In genomic region chr5:96875805-96876291, GRCh38 we compare ENCODE assay signal across 1 cellular context.
TF ChIP-seq lines count a peak whose summit lies in the region.

No MANE protein-coding gene starts in this region.

TF ChIP-seq in GM12878, 131 proteins besides CTCF, POLR2A, EP300 and RAD21:
- 0 out of 2 replicates have a peak, but pooled peaks have one; percentile 3 for TF ChIP-seq BACH1 (IDR thresholded peaks at IDR 0.05; ENCODE audit: borderline replicate concordance)
- no peak for TF ChIP-seq CBX5 (IDR thresholded peaks at IDR 0.05; ENCODE audit: low read depth)
- TF ChIP-seq HDAC6 (IDR thresholded peaks at IDR 0.05; ENCODE audit: unreplicated experiment): no peak
- TF ChIP-seq, protein P1, sequence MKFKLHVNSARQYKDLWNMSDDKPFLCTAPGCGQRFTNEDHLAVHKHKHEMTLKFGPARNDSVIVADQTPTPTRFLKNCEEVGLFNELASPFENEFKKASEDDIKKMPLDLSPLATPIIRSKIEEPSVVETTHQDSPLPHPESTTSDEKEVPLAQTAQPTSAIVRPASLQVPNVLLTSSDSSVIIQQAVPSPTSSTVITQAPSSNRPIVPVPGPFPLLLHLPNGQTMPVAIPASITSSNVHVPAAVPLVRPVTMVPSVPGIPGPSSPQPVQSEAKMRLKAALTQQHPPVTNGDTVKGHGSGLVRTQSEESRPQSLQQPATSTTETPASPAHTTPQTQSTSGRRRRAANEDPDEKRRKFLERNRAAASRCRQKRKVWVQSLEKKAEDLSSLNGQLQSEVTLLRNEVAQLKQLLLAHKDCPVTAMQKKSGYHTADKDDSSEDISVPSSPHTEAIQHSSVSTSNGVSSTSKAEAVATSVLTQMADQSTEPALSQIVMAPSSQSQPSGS (IDR thresholded peaks at IDR 0.05; ENCODE audit: low read length): no peak
- 0 out of 4 replicates have a peak, but pooled peaks of 1 of the 2 experiments have one; percentile 12 for TF ChIP-seq IKZF2 (IDR thresholded peaks at IDR 0.05)
- no peak for TF ChIP-seq ELK1 (IDR thresholded peaks at IDR 0.05; ENCODE audit: low read depth, low read length)
- no peak for TF ChIP-seq ZNF24 (IDR thresholded peaks at IDR 0.05)
- peak; percentile 64; the same call in 1 of the 2 replicates for TF ChIP-seq HDGF (IDR thresholded peaks at IDR 0.05)
- TF ChIP-seq NR2F1 (conservative IDR thresholded peaks at IDR 0.05): no peak
- TF ChIP-seq, protein P2, sequence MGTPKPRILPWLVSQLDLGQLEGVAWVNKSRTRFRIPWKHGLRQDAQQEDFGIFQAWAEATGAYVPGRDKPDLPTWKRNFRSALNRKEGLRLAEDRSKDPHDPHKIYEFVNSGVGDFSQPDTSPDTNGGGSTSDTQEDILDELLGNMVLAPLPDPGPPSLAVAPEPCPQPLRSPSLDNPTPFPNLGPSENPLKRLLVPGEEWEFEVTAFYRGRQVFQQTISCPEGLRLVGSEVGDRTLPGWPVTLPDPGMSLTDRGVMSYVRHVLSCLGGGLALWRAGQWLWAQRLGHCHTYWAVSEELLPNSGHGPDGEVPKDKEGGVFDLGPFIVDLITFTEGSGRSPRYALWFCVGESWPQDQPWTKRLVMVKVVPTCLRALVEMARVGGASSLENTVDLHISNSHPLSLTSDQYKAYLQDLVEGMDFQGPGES (IDR thresholded peaks at IDR 0.05): no peak
- no peak for TF ChIP-seq CHD1 (IDR thresholded peaks at IDR 0.05; ENCODE audit: low read depth, low read length)
- no peak for TF ChIP-seq MTA3 (IDR thresholded peaks at IDR 0.05; ENCODE audit: borderline replicate concordance, low read length)
- no peak for TF ChIP-seq FOXM1 (IDR thresholded peaks at IDR 0.05; ENCODE audit: low read depth, low read length)
- no peak for TF ChIP-seq ZNF217 (IDR thresholded peaks at IDR 0.05)
- TF ChIP-seq, protein P3, sequence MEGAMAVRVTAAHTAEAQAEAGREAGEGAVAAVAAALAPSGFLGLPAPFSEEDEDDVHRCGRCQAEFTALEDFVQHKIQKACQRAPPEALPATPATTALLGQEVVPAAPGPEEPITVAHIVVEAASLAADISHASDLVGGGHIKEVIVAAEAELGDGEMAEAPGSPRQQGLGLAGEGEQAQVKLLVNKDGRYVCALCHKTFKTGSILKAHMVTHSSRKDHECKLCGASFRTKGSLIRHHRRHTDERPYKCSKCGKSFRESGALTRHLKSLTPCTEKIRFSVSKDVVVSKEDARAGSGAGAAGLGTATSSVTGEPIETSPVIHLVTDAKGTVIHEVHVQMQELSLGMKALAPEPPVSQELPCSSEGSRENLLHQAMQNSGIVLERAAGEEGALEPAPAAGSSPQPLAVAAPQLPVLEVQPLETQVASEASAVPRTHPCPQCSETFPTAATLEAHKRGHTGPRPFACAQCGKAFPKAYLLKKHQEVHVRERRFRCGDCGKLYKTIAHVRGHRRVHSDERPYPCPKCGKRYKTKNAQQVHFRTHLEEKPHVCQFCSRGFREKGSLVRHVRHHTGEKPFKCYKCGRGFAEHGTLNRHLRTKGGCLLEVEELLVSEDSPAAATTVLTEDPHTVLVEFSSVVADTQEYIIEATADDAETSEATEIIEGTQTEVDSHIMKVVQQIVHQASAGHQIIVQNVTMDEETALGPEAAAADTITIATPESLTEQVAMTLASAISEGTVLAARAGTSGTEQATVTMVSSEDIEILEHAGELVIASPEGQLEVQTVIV (IDR thresholded peaks at IDR 0.05; ENCODE audit: borderline replicate concordance, partially characterized antibody): no peak
- TF ChIP-seq TCF3 (IDR thresholded peaks at IDR 0.05; ENCODE audit: borderline replicate concordance, insufficient read depth, low read depth, low read length): no peak
- TF ChIP-seq IRF4 (IDR thresholded peaks at IDR 0.05; ENCODE audit: low read depth, low read length): no peak
- TF ChIP-seq GABPA (IDR thresholded peaks at IDR 0.05; ENCODE audit: low read depth): no peak
- no peak for TF ChIP-seq ZBED1 (IDR thresholded peaks at IDR 0.05; ENCODE audit: borderline replicate concordance)
- TF ChIP-seq, protein P4, sequence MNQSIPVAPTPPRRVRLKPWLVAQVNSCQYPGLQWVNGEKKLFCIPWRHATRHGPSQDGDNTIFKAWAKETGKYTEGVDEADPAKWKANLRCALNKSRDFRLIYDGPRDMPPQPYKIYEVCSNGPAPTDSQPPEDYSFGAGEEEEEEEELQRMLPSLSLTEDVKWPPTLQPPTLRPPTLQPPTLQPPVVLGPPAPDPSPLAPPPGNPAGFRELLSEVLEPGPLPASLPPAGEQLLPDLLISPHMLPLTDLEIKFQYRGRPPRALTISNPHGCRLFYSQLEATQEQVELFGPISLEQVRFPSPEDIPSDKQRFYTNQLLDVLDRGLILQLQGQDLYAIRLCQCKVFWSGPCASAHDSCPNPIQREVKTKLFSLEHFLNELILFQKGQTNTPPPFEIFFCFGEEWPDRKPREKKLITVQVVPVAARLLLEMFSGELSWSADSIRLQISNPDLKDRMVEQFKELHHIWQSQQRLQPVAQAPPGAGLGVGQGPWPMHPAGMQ (IDR thresholded peaks at IDR 0.05; ENCODE audit: borderline replicate concordance): no peak
- peak; percentile 38; the same call in 1 of the 2 replicates for TF ChIP-seq TCF7 (IDR thresholded peaks at IDR 0.05; ENCODE audit: borderline replicate concordance)
- no peak for TF ChIP-seq FOXK2 (IDR thresholded peaks at IDR 0.05)
- no peak for TF ChIP-seq ASH2L (IDR thresholded peaks at IDR 0.05; ENCODE audit: borderline replicate concordance, low read depth)
- no peak for TF ChIP-seq EGR1 (IDR thresholded peaks at IDR 0.05; ENCODE audit: borderline replicate concordance in 1 of 2, low read depth in 2 of 2, low read length in 2 of 2)
- TF ChIP-seq, protein P5, sequence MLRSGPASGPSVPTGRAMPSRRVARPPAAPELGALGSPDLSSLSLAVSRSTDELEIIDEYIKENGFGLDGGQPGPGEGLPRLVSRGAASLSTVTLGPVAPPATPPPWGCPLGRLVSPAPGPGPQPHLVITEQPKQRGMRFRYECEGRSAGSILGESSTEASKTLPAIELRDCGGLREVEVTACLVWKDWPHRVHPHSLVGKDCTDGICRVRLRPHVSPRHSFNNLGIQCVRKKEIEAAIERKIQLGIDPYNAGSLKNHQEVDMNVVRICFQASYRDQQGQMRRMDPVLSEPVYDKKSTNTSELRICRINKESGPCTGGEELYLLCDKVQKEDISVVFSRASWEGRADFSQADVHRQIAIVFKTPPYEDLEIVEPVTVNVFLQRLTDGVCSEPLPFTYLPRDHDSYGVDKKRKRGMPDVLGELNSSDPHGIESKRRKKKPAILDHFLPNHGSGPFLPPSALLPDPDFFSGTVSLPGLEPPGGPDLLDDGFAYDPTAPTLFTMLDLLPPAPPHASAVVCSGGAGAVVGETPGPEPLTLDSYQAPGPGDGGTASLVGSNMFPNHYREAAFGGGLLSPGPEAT (IDR thresholded peaks at IDR 0.05; ENCODE audit: low read depth): no peak
- TF ChIP-seq KAT2A (conservative IDR thresholded peaks at IDR 0.05; ENCODE audit: control insufficient read depth, low read depth, low read length): no peak
- TF ChIP-seq ZNF622 (IDR thresholded peaks at IDR 0.05): no peak
- TF ChIP-seq JUNB (IDR thresholded peaks at IDR 0.05): no peak
- no peak for TF ChIP-seq KDM1A (IDR thresholded peaks at IDR 0.05; ENCODE audit: borderline replicate concordance)
- no peak for TF ChIP-seq CREM (IDR thresholded peaks at IDR 0.05; ENCODE audit: low read depth)
- TF ChIP-seq YBX1 (IDR thresholded peaks at IDR 0.05): no peak
